ENCODE assay signal across 27 cellular contexts in genomic region chr10:77077546-77077945, GRCh38.
"Had no signal": no experiment of that assay in that cellular context is flagged by ENCODE, and none has a peak within 500 bp of the region (broad histone marks: within the 10 kb centered on the region; RNA-seq: fewer than 3 reads in every experiment).

No MANE protein-coding gene starts in this region.

- H3K36me3 Mint-ChIP-seq: naive thymus-derived CD4-positive, alpha-beta T cell; natural killer cell; stimulated activated memory B cell treated with anti-CD40 and anti-IgM and Interleukin-4, amounts not matched to agents 10 μg/mL and 1 μg/mL and 100 μg/mL, for 72 hours had no signal

- ATAC-seq: naive thymus-derived CD4-positive, alpha-beta T cell; natural killer cell; right cardiac atrium; stimulated activated memory B cell treated with anti-CD40 and anti-IgM and Interleukin-4, amounts not matched to agents 10 μg/mL and 1 μg/mL and 100 μg/mL, for 72 hours; stimulated activated naive CD8-positive, alpha-beta T cell treated with anti-CD3 and anti-CD28 coated beads, Interleukin-15, amount 100 ng/mL, for 72 hours; stimulated activated naive CD8-positive, alpha-beta T cell treated with anti-CD3 and anti-CD28 coated beads, Interleukin-15, Interleukin-2, amounts not matched to agents 100 U/mL and 50 U/mL, for 24 hours had no signal

- H3K4me1 ChIP-seq: prostate gland, testis had no signal

- H3K27me3 Mint-ChIP-seq: naive thymus-derived CD4-positive, alpha-beta T cell; stimulated activated memory B cell treated with anti-CD40 and anti-IgM and Interleukin-4, amounts not matched to agents 10 μg/mL and 1 μg/mL and 100 μg/mL, for 72 hours had no signal

- H3K27ac Mint-ChIP-seq: naive thymus-derived CD4-positive, alpha-beta T cell; natural killer cell; nephron progenitor cell; stimulated activated memory B cell treated with anti-CD40 and anti-IgM and Interleukin-4, amounts not matched to agents 10 μg/mL and 1 μg/mL and 100 μg/mL, for 72 hours; stimulated activated naive CD8-positive, alpha-beta T cell treated with anti-CD3 and anti-CD28 coated beads, Interleukin-15, amount 100 ng/mL, for 72 hours had no signal

- H3K36me3 ChIP-seq: ovary, prostate gland, spleen, suprapubic skin, upper lobe of left lung, uterus had no signal

- H3K9me3 ChIP-seq: ovary, prostate gland, spleen, suprapubic skin, testis, tibial artery, upper lobe of left lung, uterus had no signal

- H3K4me3 ChIP-seq: ovary, prostate gland, skin epidermis, smooth muscle cell, spleen, suprapubic skin, testis, tibial artery, upper lobe of left lung, uterus had no signal

- H3K4me3 Mint-ChIP-seq: naive thymus-derived CD4-positive, alpha-beta T cell; natural killer cell; nephron progenitor cell; neural crest cell; stimulated activated memory B cell treated with anti-CD40 and anti-IgM and Interleukin-4, amounts not matched to agents 10 μg/mL and 1 μg/mL and 100 μg/mL, for 72 hours; stimulated activated naive CD8-positive, alpha-beta T cell treated with anti-CD3 and anti-CD28 coated beads, Interleukin-15, amount 100 ng/mL, for 72 hours had no signal

- H3K9me3 Mint-ChIP-seq: natural killer cell; nephron progenitor cell; neural crest cell; stimulated activated memory B cell treated with anti-CD40 and anti-IgM and Interleukin-4, amounts not matched to agents 10 μg/mL and 1 μg/mL and 100 μg/mL, for 72 hours; stimulated activated naive CD8-positive, alpha-beta T cell treated with anti-CD3 and anti-CD28 coated beads, Interleukin-15, amount 100 ng/mL, for 72 hours had no signal

- H3K27ac ChIP-seq: ovary, prostate gland, skin epidermis, spleen, suprapubic skin, testis, tibial artery, upper lobe of left lung, uterus had no signal

- DNase-seq: naive thymus-derived CD4-positive, alpha-beta T cell; natural killer cell; nephron progenitor cell; occipital lobe; ovary; right cardiac atrium; spleen; stimulated activated CD4-positive, alpha-beta T cell treated with anti-CD3 and anti-CD28 coated beads, Interleukin-12 subunit alpha, Interleukin-12 subunit beta, amount 100 ng/mL, for 4 hours; stimulated activated CD4-positive, alpha-beta T cell treated with anti-CD3 and anti-CD28 coated beads, Interleukin-1b, Interleukin-23, amount 100 ng/mL, for 48 hours; stimulated activated CD4-positive, alpha-beta T cell treated with anti-CD3 and anti-CD28 coated beads, Interleukin-4, amount 100 ng/mL, for 1 hour; stimulated activated CD4-positive, alpha-beta T cell treated with anti-CD3 and anti-CD28 coated beads, Interleukin-4, amount 100 ng/mL, for 4 hours; stimulated activated CD8-positive, alpha-beta memory T cell treated with anti-CD3 and anti-CD28 coated beads, Interleukin-4, amount 100 ng/mL, for 48 hours; stimulated activated naive CD4-positive, alpha-beta T cell; stimulated activated naive CD8-positive, alpha-beta T cell treated with anti-CD3 and anti-CD28 coated beads, Interleukin-15, amount 100 ng/mL, for 72 hours; stimulated activated naive CD8-positive, alpha-beta T cell treated with anti-CD3 and anti-CD28 coated beads, Interleukin-15, Interleukin-2, amounts not matched to agents 100 U/mL and 50 U/mL, for 24 hours; substantia nigra; tibial artery; trophoblast cell; uterus had no signal

- H3K27me3 ChIP-seq: ovary, spleen, suprapubic skin, testis, tibial artery, upper lobe of left lung, uterus had no signal

- H3K4me1 Mint-ChIP-seq: naive thymus-derived CD4-positive, alpha-beta T cell; natural killer cell; stimulated activated memory B cell treated with anti-CD40 and anti-IgM and Interleukin-4, amounts not matched to agents 10 μg/mL and 1 μg/mL and 100 μg/mL, for 72 hours; stimulated activated naive CD8-positive, alpha-beta T cell treated with anti-CD3 and anti-CD28 coated beads, Interleukin-15, amount 100 ng/mL, for 72 hours had no signal
